ENCODE assay signal across 20 cellular contexts in genomic region chr2:39241588-39241987, GRCh38. TPM values are rescaled to one million over a fixed set of nuclear protein-coding genes. Genes with fewer than 3 reads are reported as not detected.
"Had no signal": no experiment of that assay in that cellular context is flagged by ENCODE, and none has a peak within 500 bp of the region (broad histone marks: within the 10 kb centered on the region; RNA-seq: fewer than 3 reads in every experiment).

No MANE protein-coding gene starts in this region.

- H2AFZ ChIP-seq: neural progenitor cell had no signal

- H3K4me3 ChIP-seq: gastroesophageal sphincter, lower lobe of right lung, neural progenitor cell, transverse colon, uterus had no signal

- H3K4me3 Mint-ChIP-seq: activated naive CD8-positive, alpha-beta T cell treated with anti-CD3 and anti-CD28 coated beads for 36 hours; central memory CD8-positive, alpha-beta T cell; endodermal cell; neural progenitor cell; stimulated activated naive B cell treated with anti-CD40 and anti-IgM and Interleukin-4, amounts not matched to agents 10 μg/mL and 1 μg/mL and 100 μg/mL, for 72 hours had no signal

- H3K27ac Mint-ChIP-seq: activated naive CD8-positive, alpha-beta T cell treated with anti-CD3 and anti-CD28 coated beads for 36 hours; endodermal cell; neural progenitor cell; stimulated activated naive B cell treated with anti-CD40 and anti-IgM and Interleukin-4, amounts not matched to agents 10 μg/mL and 1 μg/mL and 100 μg/mL, for 72 hours had no signal

- H3K9me3 Mint-ChIP-seq: central memory CD8-positive, alpha-beta T cell had no signal

- H3K9me3 ChIP-seq: gastroesophageal sphincter, lower lobe of right lung, transverse colon, uterus had no signal

- H3K27me3 Mint-ChIP-seq: activated naive CD8-positive, alpha-beta T cell treated with anti-CD3 and anti-CD28 coated beads for 36 hours; central memory CD8-positive, alpha-beta T cell; stimulated activated naive B cell treated with anti-CD40 and anti-IgM and Interleukin-4, amounts not matched to agents 10 μg/mL and 1 μg/mL and 100 μg/mL, for 72 hours had no signal

- H3K27me3 ChIP-seq: gastroesophageal sphincter, neural progenitor cell, transverse colon, uterus had no signal

- H3K36me3 ChIP-seq: gastroesophageal sphincter, lower lobe of right lung, neural progenitor cell, transverse colon, uterus had no signal

- H3K36me3 Mint-ChIP-seq: activated naive CD8-positive, alpha-beta T cell treated with anti-CD3 and anti-CD28 coated beads for 36 hours had no signal

- ATAC-seq: gastroesophageal sphincter; left colon; lower lobe of right lung; stimulated activated naive B cell treated with anti-CD40 and anti-IgM and Interleukin-4, amounts not matched to agents 10 μg/mL and 1 μg/mL and 100 μg/mL, for 72 hours had no signal

- H3K4me2 ChIP-seq: neural progenitor cell had no signal

- DNase-seq: activated CD4-positive, alpha-beta T cell treated with anti-CD3 and anti-CD28 coated beads for 4 hours; activated CD4-positive, CD25-positive, alpha-beta regulatory T cell; activated naive CD4-positive, alpha-beta T cell; activated naive CD8-positive, alpha-beta T cell treated with anti-CD3 and anti-CD28 coated beads for 36 hours; activated T-cell treated with anti-CD3 and anti-CD28 coated beads, Interleukin-2, amount 50 U/mL, for 1 hour; head of caudate nucleus; left colon; lower lobe of right lung; naive B cell; stimulated activated CD4-positive, alpha-beta T cell treated with anti-CD3 and anti-CD28 coated beads, Interleukin-2, amount 100 ng/mL, for 48 hours; stimulated activated CD8-positive, alpha-beta memory T cell treated with anti-CD3 and anti-CD28 coated beads, Interleukin-4, amount 100 ng/mL, for 48 hours; stimulated activated naive B cell treated with anti-CD40 and anti-IgM and Interleukin-4, amounts not matched to agents 10 μg/mL and 1 μg/mL and 100 μg/mL, for 72 hours; transverse colon; uterus had no signal

- H3K27ac ChIP-seq: epithelial cell of prostate, gastroesophageal sphincter, lower lobe of right lung, neural progenitor cell, transverse colon, uterus had no signal

- H3K4me1 ChIP-seq: gastroesophageal sphincter, neural progenitor cell, transverse colon, uterus had no signal

- H3K9ac ChIP-seq: neural progenitor cell had no signal

RNA-seq across cellular contexts. Expression of gene CDKL4, which starts 2.2 kb away (rescaled TPM):
- polyA plus RNA-seq: keratinocyte had no signal
